ENCODE assay signal across 19 cellular contexts in the genomic region with DNA sequence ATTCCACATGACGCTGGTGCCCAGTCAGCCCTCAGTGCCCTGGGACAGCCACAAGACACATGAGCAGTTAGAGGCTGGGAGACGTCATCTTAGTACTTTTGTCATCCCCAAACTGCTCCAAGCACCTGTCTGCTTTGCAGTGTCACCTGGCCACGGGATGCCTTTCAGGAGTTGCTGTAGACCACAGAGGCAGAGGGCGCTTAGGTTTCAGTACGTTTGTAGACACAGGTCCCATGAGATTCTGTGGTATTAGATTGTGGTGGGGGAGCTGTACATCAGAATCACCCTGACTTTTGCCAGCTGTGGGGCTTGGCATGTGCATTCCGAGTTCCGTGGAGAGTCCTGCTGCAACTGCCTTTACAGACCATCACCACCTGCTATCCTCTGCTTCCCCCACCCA.
"Had no signal": no experiment of that assay in that cellular context is flagged by ENCODE, and none has a peak within 500 bp of the region (broad histone marks: within the 10 kb centered on the region; RNA-seq: fewer than 3 reads in every experiment).

No MANE protein-coding gene starts in this region.

- H3K27me3 Mint-ChIP-seq: activated CD4-positive, alpha-beta T cell treated with anti-CD3 and anti-CD28 coated beads, Interleukin-2, amount 10 ng/mL, durations not matched to agents 7 days and 5 days; activated naive CD4-positive, alpha-beta T cell treated with anti-CD3 and anti-CD28 coated beads, Interleukin-2, amount 50 U/mL, for 24 hours; dendritic cell treated with granulocyte-macrophage colony-stimulating factor and Interleukin-4, amounts not matched to agents 40 ng/mL and 50 ng/mL, for 4 days; natural killer cell treated with Interleukin-12 subunit alpha and Interleukin-12 subunit beta and Interleukin-15 and Interleukin-18, amount 100 ng/mL, for 72 hours; stimulated activated naive CD8-positive, alpha-beta T cell treated with anti-CD3 and anti-CD28 coated beads, Interleukin-15, Interleukin-2, amounts not matched to agents 100 ng/mL and 50 ng/mL, for 24 hours had no signal

- H3K4me3 Mint-ChIP-seq: activated CD4-positive, alpha-beta T cell treated with anti-CD3 and anti-CD28 coated beads, Interleukin-2, amount 10 ng/mL, durations not matched to agents 7 days and 5 days; activated naive CD4-positive, alpha-beta T cell treated with anti-CD3 and anti-CD28 coated beads, Interleukin-2, amount 50 U/mL, for 24 hours; dendritic cell treated with granulocyte-macrophage colony-stimulating factor and Interleukin-4, amounts not matched to agents 40 ng/mL and 50 ng/mL, for 4 days; endodermal cell; natural killer cell treated with Interleukin-12 subunit alpha and Interleukin-12 subunit beta and Interleukin-15 and Interleukin-18, amount 100 ng/mL, for 72 hours; stimulated activated naive CD8-positive, alpha-beta T cell treated with anti-CD3 and anti-CD28 coated beads, Interleukin-15, Interleukin-2, amounts not matched to agents 100 ng/mL and 50 ng/mL, for 24 hours; WTC11 had no signal

- DNase-seq: activated CD4-positive, alpha-beta T cell treated with anti-CD3 and anti-CD28 coated beads, Interleukin-2, amount 10 ng/mL, durations not matched to agents 7 days and 5 days; activated effector memory CD4-positive, alpha-beta T cell treated with Interleukin-2 at 50 U/mL for 16 hours; activated T-cell treated with anti-CD3 and anti-CD28 coated beads, Interleukin-2, amount 50 U/mL, for 1 hour; amniotic stem cell; body of pancreas; central memory CD4-positive, alpha-beta T cell; endodermal cell; left colon; psoas muscle; stimulated activated CD4-positive, alpha-beta T cell treated with anti-CD3 and anti-CD28 coated beads, Interleukin-2, amount 100 ng/mL, for 24 hours; testis; upper lobe of right lung had no signal

- ATAC-seq: body of pancreas; left colon; natural killer cell treated with Interleukin-12 subunit alpha and Interleukin-12 subunit beta and Interleukin-15 and Interleukin-18, amount 100 ng/mL, for 72 hours; psoas muscle; sciatic nerve; upper lobe of right lung; WTC11 had no signal

- H3K27me3 ChIP-seq: body of pancreas, testis, upper lobe of right lung had no signal

- H3K4me3 ChIP-seq: body of pancreas, lung, psoas muscle, testis, upper lobe of right lung had no signal

- H3K4me1 ChIP-seq: body of pancreas, psoas muscle, testis, upper lobe of right lung had no signal

- H3K9me3 ChIP-seq: body of pancreas, psoas muscle, testis, upper lobe of right lung had no signal

- H3K27ac ChIP-seq: body of pancreas, psoas muscle, testis, upper lobe of right lung had no signal

- H3K27ac Mint-ChIP-seq: activated CD4-positive, alpha-beta T cell treated with anti-CD3 and anti-CD28 coated beads, Interleukin-2, amount 10 ng/mL, durations not matched to agents 7 days and 5 days; activated naive CD4-positive, alpha-beta T cell treated with anti-CD3 and anti-CD28 coated beads, Interleukin-2, amount 50 U/mL, for 24 hours; dendritic cell treated with granulocyte-macrophage colony-stimulating factor and Interleukin-4, amounts not matched to agents 40 ng/mL and 50 ng/mL, for 4 days; endodermal cell; stimulated activated naive CD8-positive, alpha-beta T cell treated with anti-CD3 and anti-CD28 coated beads, Interleukin-15, Interleukin-2, amounts not matched to agents 100 ng/mL and 50 ng/mL, for 24 hours; WTC11 had no signal

- H3K4me1 Mint-ChIP-seq: activated CD4-positive, alpha-beta T cell treated with anti-CD3 and anti-CD28 coated beads, Interleukin-2, amount 10 ng/mL, durations not matched to agents 7 days and 5 days; activated naive CD4-positive, alpha-beta T cell treated with anti-CD3 and anti-CD28 coated beads, Interleukin-2, amount 50 U/mL, for 24 hours; endodermal cell; WTC11 had no signal

- H3K9me3 Mint-ChIP-seq: activated CD4-positive, alpha-beta T cell treated with anti-CD3 and anti-CD28 coated beads, Interleukin-2, amount 10 ng/mL, durations not matched to agents 7 days and 5 days; activated naive CD4-positive, alpha-beta T cell treated with anti-CD3 and anti-CD28 coated beads, Interleukin-2, amount 50 U/mL, for 24 hours; dendritic cell treated with granulocyte-macrophage colony-stimulating factor and Interleukin-4, amounts not matched to agents 40 ng/mL and 50 ng/mL, for 4 days; natural killer cell treated with Interleukin-12 subunit alpha and Interleukin-12 subunit beta and Interleukin-15 and Interleukin-18, amount 100 ng/mL, for 72 hours; stimulated activated naive CD8-positive, alpha-beta T cell treated with anti-CD3 and anti-CD28 coated beads, Interleukin-15, Interleukin-2, amounts not matched to agents 100 ng/mL and 50 ng/mL, for 24 hours had no signal

- H3K36me3 Mint-ChIP-seq: natural killer cell treated with Interleukin-12 subunit alpha and Interleukin-12 subunit beta and Interleukin-15 and Interleukin-18, amount 100 ng/mL, for 72 hours had no signal
